Comparison of ENCODE assay signal across 1 cellular context in the genomic region with DNA sequence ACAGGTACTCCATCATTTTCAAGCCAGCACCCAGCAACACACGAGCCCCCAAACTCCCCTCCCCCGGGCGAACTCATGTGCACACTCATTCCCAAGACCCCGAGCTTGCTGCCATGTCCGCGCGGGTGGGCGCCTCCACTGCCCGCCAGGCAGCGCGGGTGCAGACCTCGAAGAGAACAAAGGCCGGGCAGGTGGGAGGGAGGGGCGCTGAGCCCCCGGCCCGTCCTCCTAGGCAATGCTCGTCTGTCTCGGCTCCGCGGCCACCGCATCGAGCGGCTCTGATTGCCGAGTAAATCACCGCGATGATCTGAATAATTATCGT.
TF ChIP-seq lines count a peak whose summit lies in the region.

No MANE protein-coding gene starts in this region.

TF ChIP-seq in K562, 482 proteins besides CTCF, POLR2A, EP300 and RAD21 (continued from another document):
- TF ChIP-seq, protein P1, sequence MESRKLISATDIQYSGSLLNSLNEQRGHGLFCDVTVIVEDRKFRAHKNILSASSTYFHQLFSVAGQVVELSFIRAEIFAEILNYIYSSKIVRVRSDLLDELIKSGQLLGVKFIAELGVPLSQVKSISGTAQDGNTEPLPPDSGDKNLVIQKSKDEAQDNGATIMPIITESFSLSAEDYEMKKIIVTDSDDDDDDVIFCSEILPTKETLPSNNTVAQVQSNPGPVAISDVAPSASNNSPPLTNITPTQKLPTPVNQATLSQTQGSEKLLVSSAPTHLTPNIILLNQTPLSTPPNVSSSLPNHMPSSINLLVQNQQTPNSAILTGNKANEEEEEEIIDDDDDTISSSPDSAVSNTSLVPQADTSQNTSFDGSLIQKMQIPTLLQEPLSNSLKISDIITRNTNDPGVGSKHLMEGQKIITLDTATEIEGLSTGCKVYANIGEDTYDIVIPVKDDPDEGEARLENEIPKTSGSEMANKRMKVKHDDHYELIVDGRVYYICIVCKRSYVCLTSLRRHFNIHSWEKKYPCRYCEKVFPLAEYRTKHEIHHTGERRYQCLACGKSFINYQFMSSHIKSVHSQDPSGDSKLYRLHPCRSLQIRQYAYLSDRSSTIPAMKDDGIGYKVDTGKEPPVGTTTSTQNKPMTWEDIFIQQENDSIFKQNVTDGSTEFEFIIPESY (CRISPR knock-in tag; IDR thresholded peaks at IDR 0.05), result peak; percentile 68; the same call in 1 of the 2 replicates
- TF ChIP-seq, protein P2, sequence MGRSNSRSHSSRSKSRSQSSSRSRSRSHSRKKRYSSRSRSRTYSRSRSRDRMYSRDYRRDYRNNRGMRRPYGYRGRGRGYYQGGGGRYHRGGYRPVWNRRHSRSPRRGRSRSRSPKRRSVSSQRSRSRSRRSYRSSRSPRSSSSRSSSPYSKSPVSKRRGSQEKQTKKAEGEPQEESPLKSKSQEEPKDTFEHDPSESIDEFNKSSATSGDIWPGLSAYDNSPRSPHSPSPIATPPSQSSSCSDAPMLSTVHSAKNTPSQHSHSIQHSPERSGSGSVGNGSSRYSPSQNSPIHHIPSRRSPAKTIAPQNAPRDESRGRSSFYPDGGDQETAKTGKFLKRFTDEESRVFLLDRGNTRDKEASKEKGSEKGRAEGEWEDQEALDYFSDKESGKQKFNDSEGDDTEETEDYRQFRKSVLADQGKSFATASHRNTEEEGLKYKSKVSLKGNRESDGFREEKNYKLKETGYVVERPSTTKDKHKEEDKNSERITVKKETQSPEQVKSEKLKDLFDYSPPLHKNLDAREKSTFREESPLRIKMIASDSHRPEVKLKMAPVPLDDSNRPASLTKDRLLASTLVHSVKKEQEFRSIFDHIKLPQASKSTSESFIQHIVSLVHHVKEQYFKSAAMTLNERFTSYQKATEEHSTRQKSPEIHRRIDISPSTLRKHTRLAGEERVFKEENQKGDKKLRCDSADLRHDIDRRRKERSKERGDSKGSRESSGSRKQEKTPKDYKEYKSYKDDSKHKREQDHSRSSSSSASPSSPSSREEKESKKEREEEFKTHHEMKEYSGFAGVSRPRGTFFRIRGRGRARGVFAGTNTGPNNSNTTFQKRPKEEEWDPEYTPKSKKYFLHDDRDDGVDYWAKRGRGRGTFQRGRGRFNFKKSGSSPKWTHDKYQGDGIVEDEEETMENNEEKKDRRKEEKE (IDR thresholded peaks at IDR 0.05; ENCODE audit: borderline replicate concordance in 1 of 2, control insufficient read depth in 1 of 2, low read depth in 2 of 2, low read length in 1 of 2), result no peak
- TF ChIP-seq SREBF1 (IDR thresholded peaks at IDR 0.05; ENCODE audit: borderline replicate concordance, low read depth, low read length) (no peak), POLR2B (IDR thresholded peaks at IDR 0.05; ENCODE audit: low read depth, partially characterized antibody) (no peak), ZNF785 (CRISPR knock-in tag; IDR thresholded peaks at IDR 0.05) (no peak)
